In genomic region chr10:117161386-117162033, GRCh38 we compare ENCODE assay signal across 36 cellular contexts. TPM values are rescaled to one million over a fixed set of nuclear protein-coding genes. Genes with fewer than 3 reads are reported as not detected.
"Had no signal": no experiment of that assay in that cellular context is flagged by ENCODE, and none has a peak within 500 bp of the region (broad histone marks: within the 10 kb centered on the region; RNA-seq: fewer than 3 reads in every experiment).

No MANE protein-coding gene starts in this region.

- H3K4me3 Mint-ChIP-seq: mesothelial cell of epicardium, neural crest cell had no signal

- H3K79me2 ChIP-seq: hepatocyte had no signal

- H3K36me3 Mint-ChIP-seq: mesothelial cell of epicardium had no signal

- H3K9me3 Mint-ChIP-seq: mesothelial cell of epicardium, neural crest cell had no signal

- H3K9me3 ChIP-seq: heart right ventricle, left ventricle myocardium inferior, pancreas, prostate gland, right lobe of liver, stomach, testis, thyroid gland, transverse colon, upper lobe of right lung had no signal

- H3K27ac Mint-ChIP-seq: immature natural killer cell; mesothelial cell of epicardium; nephron; stimulated activated naive B cell treated with anti-CD40 and anti-IgM and Interleukin-4, amounts not matched to agents 10 μg/mL and 1 μg/mL and 100 μg/mL, for 72 hours had no signal

- H3K27ac ChIP-seq: heart right ventricle, hepatocyte, left ventricle myocardium inferior, pancreas, prostate gland, right lobe of liver, stomach, testis, thyroid gland, transverse colon, upper lobe of right lung had no signal

- H2AFZ ChIP-seq: hepatocyte had no signal

- H3K36me3 ChIP-seq: heart right ventricle, left ventricle myocardium inferior, pancreas, prostate gland, right lobe of liver, stomach, thyroid gland, transverse colon, upper lobe of right lung had no signal

- H3K4me1 ChIP-seq: prostate gland had no signal

- DNase-seq: heart right ventricle; immature natural killer cell; kidney; left colon; left ventricle myocardium inferior; mesendoderm; naive thymus-derived CD4-positive, alpha-beta T cell; nucleus accumbens; pancreas; posterior cingulate gyrus; right lobe of liver; stimulated activated CD4-positive, alpha-beta T cell treated with anti-CD3 and anti-CD28 coated beads, Interleukin-1b, Interleukin-23, amount 100 ng/mL, for 48 hours; stimulated activated CD4-positive, alpha-beta T cell treated with anti-CD3 and anti-CD28 coated beads, Interleukin-2, amount 100 ng/mL, for 48 hours; stimulated activated CD4-positive, alpha-beta T cell treated with anti-CD3 and anti-CD28 coated beads, Interleukin-4, amount 100 ng/mL, for 4 hours; stimulated activated CD8-positive, alpha-beta memory T cell treated with anti-CD3 and anti-CD28 coated beads, Interleukin-4, amount 100 ng/mL, for 48 hours; stimulated activated naive B cell treated with anti-CD40 and anti-IgM and Interleukin-4, amounts not matched to agents 10 μg/mL and 1 μg/mL and 100 μg/mL, for 72 hours; stimulated activated naive CD8-positive, alpha-beta T cell treated with anti-CD3 and anti-CD28 coated beads, Interleukin-15, Interleukin-2, amounts not matched to agents 100 U/mL and 50 U/mL, for 24 hours; stomach; testis; thyroid gland; transverse colon; upper lobe of right lung had no signal

- ATAC-seq: heart right ventricle; left colon; naive thymus-derived CD4-positive, alpha-beta T cell; pancreas; right lobe of liver; stimulated activated naive B cell treated with anti-CD40 and anti-IgM and Interleukin-4, amounts not matched to agents 10 μg/mL and 1 μg/mL and 100 μg/mL, for 72 hours; stimulated activated naive CD8-positive, alpha-beta T cell treated with anti-CD3 and anti-CD28 coated beads, Interleukin-15, Interleukin-2, amounts not matched to agents 100 U/mL and 50 U/mL, for 24 hours; upper lobe of right lung had no signal

- H3K4me3 ChIP-seq: heart right ventricle, hepatocyte, left ventricle myocardium inferior, lung, pancreas, prostate gland, right lobe of liver, smooth muscle cell, stomach, testis, thyroid gland, transverse colon, upper lobe of right lung had no signal

- FAIRE-seq: islet of Langerhans, kidney, pancreas, urothelium cell line had no signal

RNA-seq across cellular contexts. Expression of gene VAX1, which starts 23.4 kb away (rescaled TPM):
- total RNA-seq: heart right ventricle; hepatocyte; kidney; left colon; left ventricle myocardium inferior; lower leg skin; lung; mesothelial cell of epicardium; mononuclear cell; myocyte; naive thymus-derived CD4-positive, alpha-beta T cell; osteoblast; pancreas; prostate gland; right lobe of liver; skeletal muscle tissue; smooth muscle cell; stomach; thyroid gland; transverse colon; upper lobe of right lung had no signal
- polyA plus RNA-seq: heart right ventricle; hepatocyte; immature natural killer cell; lung; naive thymus-derived CD4-positive, alpha-beta T cell; pancreas; smooth muscle cell; stomach had no signal

RNA-seq across cellular contexts. Expression of gene KCNK18, which starts 35.8 kb away (rescaled TPM):
- total RNA-seq: heart right ventricle; hepatocyte; kidney; left colon; left ventricle myocardium inferior; lower leg skin; lung; mesothelial cell of epicardium; mononuclear cell; myocyte; naive thymus-derived CD4-positive, alpha-beta T cell; neural crest cell; osteoblast; pancreas; prostate gland; right lobe of liver; skeletal muscle tissue; smooth muscle cell; stomach; testis; thyroid gland; transverse colon; upper lobe of right lung had no signal
- polyA plus RNA-seq: heart right ventricle; hepatocyte; immature natural killer cell; lung; naive thymus-derived CD4-positive, alpha-beta T cell; pancreas; smooth muscle cell; stomach had no signal
